ENCODE assay signal across 24 cellular contexts in genomic region chr12:88638388-88638787, GRCh38. TPM values are rescaled to one million over a fixed set of nuclear protein-coding genes. Genes with fewer than 3 reads are reported as not detected.
DNase-seq lines count a peak whose midpoint lies in the region; TF ChIP-seq lines count a peak whose summit lies in the region.
"Had no signal": no experiment of that assay in that cellular context is flagged by ENCODE, and none has a peak within 500 bp of the region (broad histone marks: within the 10 kb centered on the region; RNA-seq: fewer than 3 reads in every experiment).

No MANE protein-coding gene starts in this region.

- CTCF ChIA-PET in Calu3 (lab: Charles Lee), result no interaction called here

- no peak overlapping the region for H3K18ac ChIP-seq in mesenchymal stem cell (ENCODE audit: low read depth in 1 of 2, low read length in 2 of 2)

- H4K91ac ChIP-seq in mesenchymal stem cell (ENCODE audit: low read length), result no peak overlapping the region

- no peak overlapping the region for H2BK120ac ChIP-seq in mesenchymal stem cell (ENCODE audit: low read depth, low read length)

- no peak for TF ChIP-seq EP300 in stomach (IDR thresholded peaks at IDR 0.05)

- H3K27me3 ChIP-seq in H7 (ENCODE audit: control insufficient read depth, insufficient read depth, low read length) (no peaks in the 10 kb centered on the region), mesenchymal stem cell (ENCODE audit: control insufficient read depth in 1 of 2, insufficient read depth in 1 of 2, low read length in 2 of 2) (no peaks in the 10 kb centered on the region), stomach (no peaks in the 10 kb centered on the region)
- H3K27me3 ChIP-seq in effector memory CD4-positive, alpha-beta T cell (replicated peaks; ENCODE audit: control insufficient read depth, insufficient read depth, low read length, poor library complexity, severe bottlenecking), result no peaks in the 10 kb centered on the region
- H3K27me3 ChIP-seq: hepatocyte had no signal

- DNase-seq in H7, result peak; percentile 4
- peak; percentile 23 for DNase-seq in endothelial cell (ENCODE audit: low spot score)
- peak; percentile 13 for DNase-seq in mesenchymal stem cell
- no peak for DNase-seq in stomach
- DNase-seq in superior temporal gyrus (ENCODE audit: extremely low spot score), result no peak
- DNase-seq in effector memory CD4-positive, alpha-beta T cell, result no peak
- DNase-seq in Calu3, result no peak
- DNase-seq: activated CD4-positive, alpha-beta memory T cell treated with anti-CD3 and anti-CD28 coated beads for 36 hours; activated naive CD4-positive, alpha-beta T cell; activated T-cell treated with anti-CD3 and anti-CD28 coated beads for 4 hours; Caco-2; central memory CD4-positive, alpha-beta T cell; effector CD8-positive, alpha-beta T cell; mammary epithelial cell; natural killer cell; NCI-H1417; NCI-H2171; NCI-H526 treated with DMSO at 0.1 percent for 48 hours; SHP77; stimulated activated CD4-positive, alpha-beta T cell treated with anti-CD3 and anti-CD28 coated beads, Interleukin-12 subunit alpha, Interleukin-12 subunit beta, amount 100 ng/mL, for 4 hours; stimulated activated CD8-positive, alpha-beta memory T cell treated with anti-CD3 and anti-CD28 coated beads, Interleukin-4, amount 100 ng/mL, for 48 hours had no signal

- H2BK5ac ChIP-seq in mesenchymal stem cell (ENCODE audit: low read depth, low read length, poor library complexity, severe bottlenecking), result no peak overlapping the region

- no peak for TF ChIP-seq POLR2A in stomach (IDR thresholded peaks at IDR 0.05)

- no peak overlapping the region for H3K23ac ChIP-seq in mesenchymal stem cell (ENCODE audit: low read length in 2 of 2)

- H3K9ac ChIP-seq in mesenchymal stem cell (ENCODE audit: low read length), result peak overlapping the region; percentile 85

- H3K27ac Mint-ChIP-seq in endothelial cell (ENCODE audit: unreplicated experiment), result peak overlapping the region; percentile 76
- no peak overlapping the region for H3K27ac Mint-ChIP-seq in Calu3 (ENCODE audit: unreplicated experiment)
- H3K27ac Mint-ChIP-seq: activated CD4-positive, alpha-beta memory T cell treated with anti-CD3 and anti-CD28 coated beads for 36 hours; natural killer cell; T-helper 1 cell treated with Interleukin-12 subunit alpha and Interleukin-12 subunit beta and Interleukin-4 antibody, amounts not matched to agents 30 μg/mL and 1 μg/mL, for 36 hours had no signal

- H3K9me3 ChIP-seq in mesenchymal stem cell (ENCODE audit: control insufficient read depth, low read length) (no peaks in the 10 kb centered on the region), stomach (no peaks in the 10 kb centered on the region)
- H3K9me3 ChIP-seq in effector memory CD4-positive, alpha-beta T cell (ENCODE audit: control insufficient read depth, low read length), result no peaks in the 10 kb centered on the region
- H3K9me3 ChIP-seq: Caco-2, prostate gland had no signal

- H3K4ac ChIP-seq in mesenchymal stem cell (ENCODE audit: low read depth in 1 of 2, low read length in 2 of 2), result no peak overlapping the region

- BruUV-seq in Calu3 (replicated peaks; lab: Mats Ljungman, UMichigan), result no TSS peak

- H3K4me1 ChIP-seq in mesenchymal stem cell (ENCODE audit: control insufficient read depth, insufficient read depth, low read depth, low read length) (no peaks in the 10 kb centered on the region), stomach (peaks cover 0 to 28% (median 11%) of the 10 kb centered on the region in 4 donors)
- no peaks in the 10 kb centered on the region for H3K4me1 ChIP-seq in effector memory CD4-positive, alpha-beta T cell (ENCODE audit: control insufficient read depth, insufficient read depth, low read length, poor library complexity, severe bottlenecking)
- H3K4me1 ChIP-seq: Caco-2, prostate gland had no signal

- H3K79me1 ChIP-seq in mesenchymal stem cell (replicated peaks; ENCODE audit: low read length, poor library complexity, severe bottlenecking), result no peaks in the 10 kb centered on the region

- H3K36me3 Mint-ChIP-seq in endothelial cell (ENCODE audit: low read depth, unreplicated experiment) (no peaks in the 10 kb centered on the region), Calu3 (ENCODE audit: insufficient read depth, unreplicated experiment) (no peaks in the 10 kb centered on the region)
- H3K36me3 Mint-ChIP-seq: activated CD4-positive, alpha-beta memory T cell treated with anti-CD3 and anti-CD28 coated beads for 36 hours; natural killer cell had no signal

- no peak overlapping the region for H2BK12ac ChIP-seq in mesenchymal stem cell (ENCODE audit: low read length in 2 of 2)

- no peak for TF ChIP-seq CTCF in endothelial cell (IDR thresholded peaks at IDR 0.05; ENCODE audit: unreplicated experiment)
- TF ChIP-seq CTCF in stomach (IDR thresholded peaks at IDR 0.05), result no peak
- TF ChIP-seq CTCF in Calu3 (IDR thresholded peaks at IDR 0.05; ENCODE audit: unreplicated experiment), result no peak

- H3K27ac ChIP-seq in mesenchymal stem cell (ENCODE audit: low read length, poor library complexity, severe bottlenecking), result no peak overlapping the region
- peak overlapping the region in 3 of 5 donors; percentile 65 to 74 (median 67) for H3K27ac ChIP-seq in stomach
- no peak overlapping the region for H3K27ac ChIP-seq in effector memory CD4-positive, alpha-beta T cell (ENCODE audit: insufficient read depth, low read length, poor library complexity, severe bottlenecking)
- H3K27ac ChIP-seq: prostate gland had no signal

- H3K14ac ChIP-seq in mesenchymal stem cell (ENCODE audit: low read length in 2 of 2), result no peak overlapping the region

- H3K4me1 Mint-ChIP-seq in endothelial cell (ENCODE audit: unreplicated experiment) (peaks cover 17% of the 10 kb centered on the region), Calu3 (ENCODE audit: low read depth, unreplicated experiment) (peaks cover 6% of the 10 kb centered on the region)
- H3K4me1 Mint-ChIP-seq: natural killer cell had no signal

- H3K9me3 Mint-ChIP-seq in endothelial cell (ENCODE audit: unreplicated experiment) (no peaks in the 10 kb centered on the region), Calu3 (ENCODE audit: low read depth, unreplicated experiment) (no peaks in the 10 kb centered on the region)
- H3K9me3 Mint-ChIP-seq: activated CD4-positive, alpha-beta memory T cell treated with anti-CD3 and anti-CD28 coated beads for 36 hours; T-helper 1 cell treated with Interleukin-12 subunit alpha and Interleukin-12 subunit beta and Interleukin-4 antibody, amounts not matched to agents 30 μg/mL and 1 μg/mL, for 36 hours had no signal

- H3K36me3 ChIP-seq in H7 (replicated peaks; ENCODE audit: control insufficient read depth, insufficient read depth, low read length), result no peaks in the 10 kb centered on the region
- H3K36me3 ChIP-seq in mesenchymal stem cell (ENCODE audit: control insufficient read depth in 1 of 2, insufficient read depth in 2 of 2, low read depth in 1 of 2, low read length in 2 of 2), result no peaks in the 10 kb centered on the region
- H3K36me3 ChIP-seq in stomach, result no peaks in the 10 kb centered on the region
- H3K36me3 ChIP-seq in effector memory CD4-positive, alpha-beta T cell (ENCODE audit: control insufficient read depth, insufficient read depth, low read length), result no peaks in the 10 kb centered on the region
- H3K36me3 ChIP-seq: prostate gland had no signal

- H3K27me3 Mint-ChIP-seq in endothelial cell (ENCODE audit: unreplicated experiment) (no peaks in the 10 kb centered on the region), Calu3 (ENCODE audit: unreplicated experiment) (no peaks in the 10 kb centered on the region)
- H3K27me3 Mint-ChIP-seq: activated CD4-positive, alpha-beta memory T cell treated with anti-CD3 and anti-CD28 coated beads for 36 hours had no signal

- WGBS in mesenchymal stem cell, result 90% methylated on average over 3 of the region's 3 CpGs
- WGBS in stomach, 5 donors, result 77 to 78% (median 78%) methylated on average over 3 of the region's 3 CpGs

- no peak overlapping the region for H2BK15ac ChIP-seq in mesenchymal stem cell (ENCODE audit: low read depth, poor library complexity, severe bottlenecking)

- intact Hi-C loops in stomach (cut with DNase I; ENCODE audit: low total_unique reads) (no loop called here), Calu3 (cut with micrococcal nuclease; ENCODE audit: unreplicated experiment) (loop anchor here (5.0 to 10.0 kb wide), 2 partner anchors 99 to 216 kb away; no protein-coding TSS in a partner anchor)

- no peak overlapping the region for H4K8ac ChIP-seq in mesenchymal stem cell (ENCODE audit: low read length)

- no peak overlapping the region for H3K4me2 ChIP-seq in mesenchymal stem cell (ENCODE audit: low read length, poor library complexity, severe bottlenecking)

- H2AFZ ChIP-seq in mesenchymal stem cell (ENCODE audit: low read depth, low read length), result no peak overlapping the region

- H3K4me3 ChIP-seq in H7 (ENCODE audit: insufficient read depth, low read depth, low read length) (no peak overlapping the region), mesenchymal stem cell (ENCODE audit: insufficient read depth in 1 of 2, low read depth in 1 of 2, low read length in 2 of 2) (no peak overlapping the region), stomach (no peak overlapping the region)
- no peak overlapping the region for H3K4me3 ChIP-seq in effector memory CD4-positive, alpha-beta T cell (ENCODE audit: insufficient read depth, low read depth, low read length, poor library complexity, severe bottlenecking)
- H3K4me3 ChIP-seq: hepatocyte, prostate gland had no signal

- no peak overlapping the region for H2AK5ac ChIP-seq in mesenchymal stem cell (ENCODE audit: low read length, severe bottlenecking)

- no peak overlapping the region for H3K4me3 Mint-ChIP-seq in endothelial cell (ENCODE audit: unreplicated experiment)
- H3K4me3 Mint-ChIP-seq in Calu3 (ENCODE audit: low read depth, unreplicated experiment), result no peak overlapping the region
- H3K4me3 Mint-ChIP-seq: activated CD4-positive, alpha-beta memory T cell treated with anti-CD3 and anti-CD28 coated beads for 36 hours; natural killer cell; T-helper 1 cell treated with Interleukin-12 subunit alpha and Interleukin-12 subunit beta and Interleukin-4 antibody, amounts not matched to agents 30 μg/mL and 1 μg/mL, for 36 hours had no signal

RNA-seq across cellular contexts. Expression of gene KITLG, which starts 58.1 kb away (rescaled TPM):
- total RNA-seq in H7 (2014; rRNA removed; shearing (Covaris generic)), result 5.8 and 7.2 TPM in 2 replicates
- total RNA-seq in endothelial cell (ENCODE audit: unreplicated experiment), result 28.3 TPM
- polyA plus RNA-seq in mesenchymal stem cell (2013, experiment 1 of 2), result 6.9 TPM
- polyA plus RNA-seq in mesenchymal stem cell (2013, experiment 2 of 2), result 7.3 TPM
- total RNA-seq in stomach, result 10 to 100 TPM in 4 of 5 donors, 1 to 10 TPM in 1; 4.6 to 62.4 (median 49.0) TPM
- polyA plus RNA-seq in stomach, result 10 to 100 TPM; 10.8 to 15.5 (median 12.8) TPM
- total RNA-seq in Calu3 (2022), result 29.9 and 34.5 TPM in 2 replicates
- total RNA-seq: natural killer cell had no signal

Comparison
In these comparisons a context has a peak if more than half of its experiments do, and no peak if none do; other contexts are left out.
1. DNase-seq: peak in H7 (single experiment), endothelial cell (single experiment) and mesenchymal stem cell (single experiment); none in stomach (single experiment), superior temporal gyrus (single experiment), effector memory CD4-positive, alpha-beta T cell (0 of 3) and Calu3 (single experiment).
2. H3K27ac ChIP-seq: peak in stomach (3 of 5); none in mesenchymal stem cell (single experiment) and effector memory CD4-positive, alpha-beta T cell (single experiment).